In genomic region chr17:77810536-77810935, GRCh38 we compare ENCODE assay signal across 12 cellular contexts.
DNase-seq lines count a peak whose midpoint lies in the region; ATAC-seq and TF ChIP-seq lines count a peak whose summit lies in the region.
"Had no signal": no experiment of that assay in that cellular context is flagged by ENCODE, and none has a peak within 500 bp of the region (broad histone marks: within the 10 kb centered on the region; RNA-seq: fewer than 3 reads in every experiment).

No MANE protein-coding gene starts in this region.

- POLR2A ChIA-PET in WTC11 (lab: Charles Lee): interaction anchor here (0.7 kb wide), 1 partner anchor 115 kb away, joined by 4 read pairs; no protein-coding TSS in a partner anchor
- POLR2A ChIA-PET in activated CD4-positive, alpha-beta T cell treated with anti-CD3 and anti-CD28 coated beads for 36 hours (lab: Charles Lee): no interaction called here

- H3K4me3 Mint-ChIP-seq in WTC11 (no peak overlapping the region), type B pancreatic cell (no peak overlapping the region)
- no peak overlapping the region for H3K4me3 Mint-ChIP-seq in activated CD4-positive, alpha-beta T cell treated with anti-CD3 and anti-CD28 coated beads for 36 hours
- H3K4me3 Mint-ChIP-seq: CD4-positive, alpha-beta memory T cell; effector memory CD8-positive, alpha-beta T cell had no signal

- intact Hi-C loops in sigmoid colon (cut with DNase I): loop anchor here (5.0 kb wide), 1 partner anchor 77 kb away; no protein-coding TSS in a partner anchor
- intact Hi-C loops in activated CD4-positive, alpha-beta T cell treated with anti-CD3 and anti-CD28 coated beads for 36 hours (cut with DNase I, micrococcal nuclease): no loop called here

- TF ChIP-seq POLR2A in sigmoid colon (IDR thresholded peaks at IDR 0.05): no peak

- H3K9me3 Mint-ChIP-seq in WTC11 (peaks cover 13% of the 10 kb centered on the region; the same call in 1 of the 2 replicates), type B pancreatic cell (no peaks in the 10 kb centered on the region)
- H3K9me3 Mint-ChIP-seq in activated CD4-positive, alpha-beta T cell treated with anti-CD3 and anti-CD28 coated beads for 36 hours (ENCODE audit: low read depth): no peaks in the 10 kb centered on the region
- H3K9me3 Mint-ChIP-seq: CD4-positive, alpha-beta memory T cell; effector memory CD8-positive, alpha-beta T cell had no signal

- peak overlapping the region in 3 of 4 donors; percentile 18 to 65 (median 61) for H3K27ac ChIP-seq in sigmoid colon
- H3K27ac ChIP-seq: pancreas had no signal

- peaks cover 6% of the 10 kb centered on the region for H3K4me1 Mint-ChIP-seq in WTC11
- peaks cover 4% of the 10 kb centered on the region for H3K4me1 Mint-ChIP-seq in type B pancreatic cell (ENCODE audit: unreplicated experiment)
- H3K4me1 Mint-ChIP-seq in activated CD4-positive, alpha-beta T cell treated with anti-CD3 and anti-CD28 coated beads for 36 hours: no peaks in the 10 kb centered on the region
- H3K4me1 Mint-ChIP-seq: CD4-positive, alpha-beta memory T cell had no signal

- no peak for TF ChIP-seq EP300 in sigmoid colon (IDR thresholded peaks at IDR 0.05)

- CTCF ChIA-PET in WTC11 (lab: Charles Lee): interaction anchor here (0.6 kb wide), 1 partner anchor 241 kb away, joined by 3 read pairs; no protein-coding TSS in a partner anchor
- CTCF ChIA-PET in activated CD4-positive, alpha-beta T cell treated with anti-CD3 and anti-CD28 coated beads for 36 hours (lab: Charles Lee): no interaction called here

- H3K27ac Mint-ChIP-seq in WTC11 (no peak overlapping the region), type B pancreatic cell (no peak overlapping the region)
- H3K27ac Mint-ChIP-seq in activated CD4-positive, alpha-beta T cell treated with anti-CD3 and anti-CD28 coated beads for 36 hours: no peak overlapping the region
- H3K27ac Mint-ChIP-seq: CD4-positive, alpha-beta memory T cell; effector memory CD8-positive, alpha-beta T cell had no signal

- H3K9me3 ChIP-seq in sigmoid colon: no peaks in the 10 kb centered on the region
- H3K9me3 ChIP-seq: pancreas had no signal

- TF ChIP-seq CTCF in WTC11 (IDR thresholded peaks at IDR 0.05): no peak
- TF ChIP-seq CTCF in foreskin fibroblast (IDR thresholded peaks at IDR 0.05; ENCODE audit: low read depth, low read length): no peak
- TF ChIP-seq CTCF in sigmoid colon (IDR thresholded peaks at IDR 0.05): no peak
- no peak for TF ChIP-seq CTCF in type B pancreatic cell (conservative IDR thresholded peaks at IDR 0.05)

- H3K36me3 ChIP-seq in sigmoid colon: no peaks in the 10 kb centered on the region
- H3K36me3 ChIP-seq: pancreas had no signal

- peak; percentile 31 for DNase-seq in ELR (ENCODE audit: low read depth)
- DNase-seq in WTC11 (ENCODE audit: low spot score): no peak
- DNase-seq in foreskin fibroblast: peak; percentile 70 to 87
- peak; percentile 88 for DNase-seq in sigmoid colon
- DNase-seq in NCI-H1436 treated with DMSO at 0.1 percent for 48 hours (lab: John Stamatoyannopoulos, UW): no peak
- DNase-seq in type B pancreatic cell (ENCODE audit: extremely low spot score, unreplicated experiment): no peak
- DNase-seq in activated CD4-positive, alpha-beta T cell treated with anti-CD3 and anti-CD28 coated beads for 36 hours: no peak
- DNase-seq: CD4-positive, alpha-beta memory T cell; effector memory CD8-positive, alpha-beta T cell; NK-92 treated with Interleukin-12 subunit alpha and Interleukin-12 subunit beta, amount 100 ng/mL, for 24 hours; pancreas had no signal

- H3K27me3 Mint-ChIP-seq in WTC11 (ENCODE audit: low read depth): peaks cover 14% of the 10 kb centered on the region
- peaks cover 11% of the 10 kb centered on the region for H3K27me3 Mint-ChIP-seq in type B pancreatic cell
- no peaks in the 10 kb centered on the region for H3K27me3 Mint-ChIP-seq in activated CD4-positive, alpha-beta T cell treated with anti-CD3 and anti-CD28 coated beads for 36 hours
- H3K27me3 Mint-ChIP-seq: CD4-positive, alpha-beta memory T cell; effector memory CD8-positive, alpha-beta T cell had no signal

- H3K4me3 ChIP-seq in foreskin fibroblast (ENCODE audit: low read depth in 1 of 2, low read length in 2 of 2) (no peak overlapping the region), sigmoid colon (no peak overlapping the region)
- H3K4me3 ChIP-seq: pancreas had no signal

- no peaks in the 10 kb centered on the region; the same call in 1 of the 2 replicates for H3K36me3 Mint-ChIP-seq in WTC11
- H3K36me3 Mint-ChIP-seq in type B pancreatic cell: no peaks in the 10 kb centered on the region
- no peaks in the 10 kb centered on the region for H3K36me3 Mint-ChIP-seq in activated CD4-positive, alpha-beta T cell treated with anti-CD3 and anti-CD28 coated beads for 36 hours (ENCODE audit: low read depth)
- H3K36me3 Mint-ChIP-seq: CD4-positive, alpha-beta memory T cell had no signal

- 68 to 83% methylated on average over 1 of the region's 1 CpG for WGBS in sigmoid colon, 2 donors

- peaks cover 0 to 16% (median 14%) of the 10 kb centered on the region in 4 donors for H3K4me1 ChIP-seq in sigmoid colon
- H3K4me1 ChIP-seq: pancreas had no signal

- H3K27me3 ChIP-seq in sigmoid colon: no peaks in the 10 kb centered on the region
- H3K27me3 ChIP-seq: pancreas had no signal

- ATAC-seq in WTC11 (peak; percentile 41; the same call in 1 of the 2 replicates), GM19397 (IDR thresholded peaks at IDR 0.05; ENCODE audit: unreplicated experiment) (no peak)
- ATAC-seq in activated CD4-positive, alpha-beta T cell treated with anti-CD3 and anti-CD28 coated beads for 36 hours: no peak
- ATAC-seq: effector memory CD8-positive, alpha-beta T cell had no signal

TF ChIP-seq in WTC11, 78 proteins besides CTCF, POLR2A, EP300 and RAD21:
- TF ChIP-seq ZBTB21 (CRISPR knock-in tag; IDR thresholded peaks at IDR 0.05; ENCODE audit: borderline replicate concordance): no peak
- TF ChIP-seq MYBL2 (CRISPR knock-in tag; IDR thresholded peaks at IDR 0.05): no peak
- no peak for TF ChIP-seq MLX (CRISPR knock-in tag; IDR thresholded peaks at IDR 0.05)
- TF ChIP-seq, protein P1, sequence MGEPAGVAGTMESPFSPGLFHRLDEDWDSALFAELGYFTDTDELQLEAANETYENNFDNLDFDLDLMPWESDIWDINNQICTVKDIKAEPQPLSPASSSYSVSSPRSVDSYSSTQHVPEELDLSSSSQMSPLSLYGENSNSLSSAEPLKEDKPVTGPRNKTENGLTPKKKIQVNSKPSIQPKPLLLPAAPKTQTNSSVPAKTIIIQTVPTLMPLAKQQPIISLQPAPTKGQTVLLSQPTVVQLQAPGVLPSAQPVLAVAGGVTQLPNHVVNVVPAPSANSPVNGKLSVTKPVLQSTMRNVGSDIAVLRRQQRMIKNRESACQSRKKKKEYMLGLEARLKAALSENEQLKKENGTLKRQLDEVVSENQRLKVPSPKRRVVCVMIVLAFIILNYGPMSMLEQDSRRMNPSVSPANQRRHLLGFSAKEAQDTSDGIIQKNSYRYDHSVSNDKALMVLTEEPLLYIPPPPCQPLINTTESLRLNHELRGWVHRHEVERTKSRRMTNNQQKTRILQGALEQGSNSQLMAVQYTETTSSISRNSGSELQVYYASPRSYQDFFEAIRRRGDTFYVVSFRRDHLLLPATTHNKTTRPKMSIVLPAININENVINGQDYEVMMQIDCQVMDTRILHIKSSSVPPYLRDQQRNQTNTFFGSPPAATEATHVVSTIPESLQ (CRISPR knock-in tag; IDR thresholded peaks at IDR 0.05): no peak
TF ChIP-seq in WTC11: peak in this region for 0.

Comparison
In these comparisons a context has a peak if more than half of its experiments do, and no peak if none do; other contexts are left out.
1. DNase-seq: peak in ELR (single experiment), foreskin fibroblast (2 of 2) and sigmoid colon (single experiment); none in WTC11 (single experiment), NCI-H1436 treated with DMSO at 0.1 percent for 48 hours (single experiment), type B pancreatic cell (single experiment) and activated CD4-positive, alpha-beta T cell treated with anti-CD3 and anti-CD28 coated beads for 36 hours (single experiment).